1 cellular context compared by ENCODE assay signal in the genomic region with DNA sequence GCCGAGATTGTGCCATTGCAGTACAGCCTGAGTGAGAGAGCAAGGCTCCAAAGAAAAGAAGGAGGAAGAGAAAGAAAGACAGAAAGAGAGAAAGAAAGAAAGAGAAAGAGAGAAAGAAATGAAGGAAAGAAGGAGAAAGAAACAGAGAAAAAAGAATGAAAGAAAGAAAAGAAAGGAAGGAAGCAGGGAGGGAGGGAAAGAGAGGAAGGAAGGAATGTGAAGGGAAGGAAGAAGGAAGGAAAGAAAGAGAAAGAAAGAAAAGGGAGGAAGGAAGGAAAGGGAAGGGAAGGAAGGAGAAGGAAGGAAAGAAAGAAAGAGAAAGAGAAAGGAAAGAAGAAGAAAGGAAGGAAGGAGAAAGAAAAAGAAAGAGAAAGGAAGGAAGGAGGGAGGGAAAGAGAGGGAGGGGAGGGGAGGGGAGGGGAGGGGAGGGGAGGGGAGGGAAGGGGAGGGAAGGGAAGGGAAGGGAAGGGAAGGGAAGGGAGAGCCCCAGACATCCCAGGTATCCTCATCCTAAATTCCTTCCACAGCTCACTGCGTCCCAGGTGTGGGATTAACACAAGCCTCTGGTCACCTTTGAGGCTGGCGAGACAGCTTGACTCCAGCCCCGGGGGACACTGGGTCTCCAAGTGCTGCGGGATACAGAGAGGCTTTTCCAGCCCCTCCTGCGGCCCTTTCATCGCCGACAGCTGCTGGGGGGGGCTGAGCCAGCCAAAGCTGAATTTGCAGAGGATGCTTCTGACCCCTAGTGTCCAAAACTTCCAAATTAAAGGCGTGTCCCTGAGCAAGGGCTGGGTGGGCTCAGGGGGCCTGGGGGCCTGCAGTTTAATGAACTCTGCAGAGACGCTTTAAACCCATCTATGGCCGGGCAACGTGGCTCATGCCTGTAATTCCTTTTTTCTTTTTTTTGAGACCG.
TF ChIP-seq lines count a peak whose summit lies in the region.

No MANE protein-coding gene starts in this region.

TF ChIP-seq in K562, 482 proteins besides CTCF, POLR2A, EP300 and RAD21:
- TF ChIP-seq SMC3 (conservative IDR thresholded peaks at IDR 0.05; ENCODE audit: insufficient read depth, low read depth, low read length) (no peak), NR1H2 (CRISPR knock-in tag; IDR thresholded peaks at IDR 0.05) (no peak), NCOA1 (IDR thresholded peaks at IDR 0.05; ENCODE audit: low read depth) (no peak), ZNF512 (tag; IDR thresholded peaks at IDR 0.05) (peak; percentile 82), LCOR (CRISPR knock-in tag; IDR thresholded peaks at IDR 0.05) (no peak), E2F8 (IDR thresholded peaks at IDR 0.05; ENCODE audit: low read depth, partially characterized antibody) (no peak)
TF ChIP-seq in K562: peak in this region for 1.
